Comparison of ENCODE assay signal across 8 cellular contexts in the genomic region with DNA sequence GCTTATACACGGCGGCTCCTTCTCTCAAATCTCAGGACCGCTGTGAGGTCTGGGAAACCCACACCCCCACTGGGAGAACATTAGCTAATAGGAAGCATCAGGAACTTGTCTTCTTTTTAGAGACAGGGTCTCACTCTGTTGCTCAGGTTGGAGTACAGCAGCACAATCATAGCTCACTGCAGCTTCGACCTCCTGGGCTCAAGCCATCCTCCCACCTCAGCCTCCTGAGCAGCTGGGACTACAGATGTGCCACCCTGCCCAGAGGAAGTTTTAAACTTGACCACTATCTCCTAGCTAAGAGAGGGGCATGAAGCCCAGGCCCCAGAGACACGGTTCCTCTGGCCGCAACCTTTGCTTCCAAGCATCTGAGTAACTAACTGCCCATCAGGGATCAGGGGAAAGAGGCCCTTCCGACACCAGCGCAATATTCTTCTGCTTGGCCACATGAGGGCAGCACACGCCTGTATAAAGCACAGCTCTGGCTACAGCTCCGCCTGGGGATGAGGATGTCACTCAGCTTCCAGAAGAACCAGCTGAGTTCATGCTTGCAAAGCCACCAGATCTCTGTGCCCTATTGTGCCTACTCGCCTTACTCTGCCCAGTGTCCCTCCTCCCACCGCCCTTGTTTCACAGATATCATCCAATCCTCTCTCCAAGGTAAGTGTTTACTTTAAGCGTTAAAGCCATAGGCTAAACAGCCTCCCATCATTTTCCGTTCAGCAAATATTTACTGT. TPM values are rescaled to one million over a fixed set of nuclear protein-coding genes. Genes with fewer than 3 reads are reported as not detected.
DNase-seq lines count a peak whose midpoint lies in the region; ATAC-seq, FAIRE-seq and TF ChIP-seq lines count a peak whose summit lies in the region.

No MANE protein-coding gene starts in this region.

- TF ChIP-seq POLR2A in GM12892 (IDR thresholded peaks at IDR 0.05; ENCODE audit: low read depth, low read length) = no peak

- ATAC-seq in activated naive CD4-positive, alpha-beta T cell treated with anti-CD3 and anti-CD28 coated beads, Interleukin-2, amount 50 U/mL, for 72 hours = peak; percentile 51 to 53
- ATAC-seq in psoas muscle = peak; percentile 77 to 89 (median 84)
- no peak for ATAC-seq in HG02840 (IDR thresholded peaks at IDR 0.05; ENCODE audit: low FRiP score, unreplicated experiment)

- TF ChIP-seq CTCF in cardiac muscle cell (IDR thresholded peaks at IDR 0.05; ENCODE audit: low read depth, low read length) (peak; percentile 46), psoas muscle (IDR thresholded peaks at IDR 0.05) (peak; percentile 61)

- DNase-seq in AG08395 (ENCODE audit: low spot score) (peak; percentile 88), GM12892 (ENCODE audit: insufficient read length) (peak; percentile 50), HTR-8/SVneo (ENCODE audit: insufficient read length, low spot score) (peak; percentile 78), RPMI7951 (ENCODE audit: low read depth) (peak; percentile 67), cardiac muscle cell (ENCODE audit: low read depth in 1 of 2, low spot score in 1 of 2) (peak; percentile 79 to 84), psoas muscle (peak; percentile 31 to 63)
- DNase-seq in activated naive CD4-positive, alpha-beta T cell treated with anti-CD3 and anti-CD28 coated beads, Interleukin-2, amount 50 U/mL, for 72 hours (ENCODE audit: low spot score in 2 of 2) = peak in 1 of 2 donors; percentile 58

- no peaks in the 10 kb centered on the region for H3K9me3 ChIP-seq in cardiac muscle cell (ENCODE audit: low read depth)
- H3K9me3 ChIP-seq in psoas muscle = no peaks in the 10 kb centered on the region

- H3K4me3 ChIP-seq in cardiac muscle cell = no peak overlapping the region
- H3K4me3 ChIP-seq in psoas muscle = no peak overlapping the region

- H3K27ac Mint-ChIP-seq in activated naive CD4-positive, alpha-beta T cell treated with anti-CD3 and anti-CD28 coated beads, Interleukin-2, amount 50 U/mL, for 72 hours = peak overlapping the region in 1 of 2 donors; percentile 19

- H3K4me1 ChIP-seq in cardiac muscle cell (ENCODE audit: low read depth) = no peaks in the 10 kb centered on the region
- H3K4me1 ChIP-seq in psoas muscle = no peaks in the 10 kb centered on the region

- FAIRE-seq in GM12892 (lab: Jason Lieb, UNC) (peak; percentile 91), HTR-8/SVneo (lab: Jason Lieb, UNC) (peak; percentile 93)

- H3K27ac ChIP-seq in cardiac muscle cell (no peak overlapping the region), psoas muscle (no peak overlapping the region)

- H3K9me3 Mint-ChIP-seq in activated naive CD4-positive, alpha-beta T cell treated with anti-CD3 and anti-CD28 coated beads, Interleukin-2, amount 50 U/mL, for 72 hours = peaks cover 2 to 3% of the 10 kb centered on the region in 2 donors

- intact Hi-C loops in psoas muscle (cut with DNase I) = loop anchor here in 1 of 2 donors (2.0 to 10.0 kb wide), 3 partner anchors 186 to 576 kb away; no protein-coding TSS in a partner anchor

- H3K36me3 Mint-ChIP-seq in activated naive CD4-positive, alpha-beta T cell treated with anti-CD3 and anti-CD28 coated beads, Interleukin-2, amount 50 U/mL, for 72 hours = no peaks in the 10 kb centered on the region

- H3K27me3 ChIP-seq in cardiac muscle cell (peaks cover 21% of the 10 kb centered on the region), psoas muscle (ENCODE audit: insufficient read depth in 3 of 3, low read length in 2 of 3) (peaks cover 0 to 24% (median 7%) of the 10 kb centered on the region in 3 donors)

- H3K36me3 ChIP-seq in cardiac muscle cell (no peaks in the 10 kb centered on the region), psoas muscle (ENCODE audit: insufficient read depth in 1 of 2, low read depth in 1 of 2) (no peaks in the 10 kb centered on the region)

- 32 to 35% (median 34%) methylated on average over 14 of the region's 14 CpGs for WGBS in psoas muscle, 3 donors

RNA-seq across cellular contexts. Expression of a gene that starts 57.6 kb away (rescaled TPM):
- not detected for polyA plus RNA-seq in GM12892 (2012; ENCODE audit: missing spikeins)
- total RNA-seq in RPMI7951 (2014; rRNA removed; shearing (Covaris generic)) = not detected in 2 replicates
- not detected for total RNA-seq in activated naive CD4-positive, alpha-beta T cell treated with anti-CD3 and anti-CD28 coated beads, Interleukin-2, amount 50 U/mL, for 72 hours
- 0.04 and 0.18 TPM in 2 replicates for total RNA-seq in cardiac muscle cell
- polyA plus RNA-seq in cardiac muscle cell = not detected in 2 replicates
- not detected for total RNA-seq in psoas muscle
- under 1 TPM in 1 of 3 donors, not detected in 2; 0.06 TPM for polyA plus RNA-seq in psoas muscle
